21 cellular contexts compared by ENCODE assay signal in the genomic region with DNA sequence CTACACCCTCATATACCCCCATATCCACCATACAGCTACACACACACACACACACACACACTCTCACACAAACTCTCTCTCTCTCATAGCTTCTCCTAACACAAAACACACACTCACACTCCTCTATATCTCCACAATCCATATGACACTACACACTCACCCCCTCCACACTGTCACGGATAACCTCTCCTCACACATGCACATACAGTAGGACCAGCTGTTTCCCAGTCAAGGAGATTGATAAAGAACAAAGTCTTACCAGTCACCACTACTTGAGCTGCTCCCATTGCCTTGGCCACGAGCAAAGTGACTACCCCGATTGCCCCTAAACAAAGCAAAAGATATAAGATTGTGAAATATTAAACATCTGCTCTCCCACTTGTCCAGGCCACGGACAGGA.
"Had no signal": no experiment of that assay in that cellular context is flagged by ENCODE, and none has a peak within 500 bp of the region (broad histone marks: within the 10 kb centered on the region; RNA-seq: fewer than 3 reads in every experiment).

No MANE protein-coding gene starts in this region.

- FAIRE-seq: colon had no signal

- ATAC-seq: activated T-cell treated with anti-CD3 and anti-CD28 coated beads, Interleukin-2, amount 50 U/mL, for 4 hours had no signal

- H3K27me3 Mint-ChIP-seq: activated naive CD4-positive, alpha-beta T cell treated with anti-CD3 and anti-CD28 coated beads, Interleukin-2, amount 10 ng/mL, durations not matched to agents 7 days and 5 days had no signal

- H3K36me3 Mint-ChIP-seq: activated naive CD4-positive, alpha-beta T cell treated with anti-CD3 and anti-CD28 coated beads, Interleukin-2, amount 10 ng/mL, durations not matched to agents 7 days and 5 days had no signal

- H3K9me3 Mint-ChIP-seq: activated naive CD4-positive, alpha-beta T cell treated with anti-CD3 and anti-CD28 coated beads, Interleukin-2, amount 10 ng/mL, durations not matched to agents 7 days and 5 days; activated T-cell treated with anti-CD3 and anti-CD28 coated beads, Interleukin-2, amount 50 U/mL, for 4 hours had no signal

- DNase-seq: activated CD4-positive, alpha-beta T cell treated with anti-CD3 and anti-CD28 coated beads for 4 hours; activated CD8-positive, alpha-beta memory T cell treated with anti-CD3 and anti-CD28 coated beads for 24 hours; activated gamma-delta T cell; activated naive CD4-positive, alpha-beta T cell treated with anti-CD3 and anti-CD28 coated beads, Interleukin-2, amount 10 ng/mL, durations not matched to agents 7 days and 5 days; activated T-cell treated with anti-CD3 and anti-CD28 coated beads, Interleukin-2, amount 50 U/mL, for 4 hours; brain microvascular endothelial cell; cerebellar nuclear complex; KBM-7; NCI-H1092 treated with DMSO at 0.1 percent for 48 hours; NCI-H1417 treated with DMSO at 0.1 percent for 48 hours; NCI-H1694; NCI-H2029; NCI-H2107; NCI-H2171 treated with DMSO at 0.1 percent for 48 hours; NCI-H226; NCI-H526; NCI-H774; SIG-M5; WERI-Rb-1 had no signal

- H3K4me3 ChIP-seq: cardiac muscle cell had no signal

- H3K4me3 Mint-ChIP-seq: activated naive CD4-positive, alpha-beta T cell treated with anti-CD3 and anti-CD28 coated beads, Interleukin-2, amount 10 ng/mL, durations not matched to agents 7 days and 5 days; activated T-cell treated with anti-CD3 and anti-CD28 coated beads, Interleukin-2, amount 50 U/mL, for 4 hours had no signal

- H3K36me3 ChIP-seq: brain microvascular endothelial cell, cardiac muscle cell, WERI-Rb-1 had no signal

- H3K27me3 ChIP-seq: brain microvascular endothelial cell, cardiac muscle cell had no signal

- H3K27ac ChIP-seq: brain microvascular endothelial cell, cardiac muscle cell, WERI-Rb-1 had no signal
